Comparison of ENCODE assay signal across 8 cellular contexts in genomic region chr15:99409097-99409473, GRCh38.
DNase-seq lines count a peak whose midpoint lies in the region; ATAC-seq and TF ChIP-seq lines count a peak whose summit lies in the region.

No MANE protein-coding gene starts in this region.

- no peaks in the 10 kb centered on the region for H3K27me3 ChIP-seq in ovary

- intact Hi-C loops in ovary (cut with DNase I): loop anchor here in 1 of 4 donors (10.0 kb wide), 2 partner anchors 156 to 296 kb away; partner anchors contain the start of gene MEF2A

- peaks cover 6% of the 10 kb centered on the region for H3K4me1 ChIP-seq in ovary (ENCODE audit: insufficient read depth)

- WGBS in ovary, 3 donors: 25 to 38% (median 37%) methylated on average over 10 of the region's 10 CpGs

- H3K9me3 ChIP-seq in ovary: no peaks in the 10 kb centered on the region

- ATAC-seq in HG03460 (IDR thresholded peaks at IDR 0.05; ENCODE audit: unreplicated experiment): peak; percentile 58
- ATAC-seq in GM19395 (IDR thresholded peaks at IDR 0.05; ENCODE audit: unreplicated experiment): no peak

- H3K27ac ChIP-seq in ovary: peak overlapping the region in 1 of 2 donors; percentile 22

- DNase-seq in EH (ENCODE audit: low read depth): peak; percentile 80
- DNase-seq in SW480 (ENCODE audit: low spot score): peak; percentile 57
- peak; percentile 33 for DNase-seq in fibroblast of the conjunctiva (ENCODE audit: low read depth)
- DNase-seq in ovary: peak in 3 of 5 donors; percentile 42 to 57 (median 42)
- no peak for DNase-seq in NCI-H345 (lab: John Stamatoyannopoulos, UW)
- no peak for DNase-seq in cortex of kidney (lab: John Stamatoyannopoulos, UW)

- TF ChIP-seq CTCF in ovary (IDR thresholded peaks at IDR 0.05): no peak

- no peak for TF ChIP-seq EP300 in ovary (IDR thresholded peaks at IDR 0.05)

- no peak for TF ChIP-seq POLR2A in ovary (IDR thresholded peaks at IDR 0.05)

- no peak overlapping the region for H3K4me3 ChIP-seq in ovary

- no peaks in the 10 kb centered on the region for H3K36me3 ChIP-seq in ovary

Comparison
In these comparisons a context has a peak if more than half of its experiments do, and no peak if none do; other contexts are left out.
1. DNase-seq: peak in EH (single experiment), SW480 (single experiment), fibroblast of the conjunctiva (single experiment) and ovary (3 of 5); none in NCI-H345 (single experiment) and cortex of kidney (single experiment).